Comparison of ENCODE assay signal across 16 cellular contexts in genomic region chr2:64923385-64923710, GRCh38.
"Had no signal": no experiment of that assay in that cellular context is flagged by ENCODE, and none has a peak within 500 bp of the region (broad histone marks: within the 10 kb centered on the region; RNA-seq: fewer than 3 reads in every experiment).

No MANE protein-coding gene starts in this region.

- H3K27ac ChIP-seq: testis, upper lobe of right lung had no signal

- H3K9me3 Mint-ChIP-seq: natural killer cell treated with Interleukin-12 subunit alpha and Interleukin-12 subunit beta and Interleukin-15 and Interleukin-18, amount 100 ng/mL, for 72 hours had no signal

- H3K27me3 Mint-ChIP-seq: activated naive CD8-positive, alpha-beta T cell treated with anti-CD3 and anti-CD28 coated beads for 36 hours; natural killer cell treated with Interleukin-12 subunit alpha and Interleukin-12 subunit beta and Interleukin-15 and Interleukin-18, amount 100 ng/mL, for 72 hours; stimulated activated naive CD8-positive, alpha-beta T cell treated with anti-CD3 and anti-CD28 coated beads, Interleukin-15, amount 100 ng/mL, for 72 hours had no signal

- H3K9me3 ChIP-seq: testis, upper lobe of right lung had no signal

- H3K36me3 ChIP-seq: upper lobe of right lung had no signal

- ATAC-seq: activated T-cell treated with anti-CD3 and anti-CD28 coated beads, Interleukin-2, amount 50 U/mL, for 4 hours; esophagus mucosa; left cardiac atrium; natural killer cell treated with Interleukin-12 subunit alpha and Interleukin-12 subunit beta and Interleukin-15 and Interleukin-18, amount 100 ng/mL, for 72 hours; stimulated activated naive CD8-positive, alpha-beta T cell treated with anti-CD3 and anti-CD28 coated beads, Interleukin-15, amount 100 ng/mL, for 72 hours had no signal

- H3K4me3 ChIP-seq: dorsolateral prefrontal cortex, testis, upper lobe of right lung had no signal

- FAIRE-seq: endometrium, TTC549 had no signal

- H3K4me3 Mint-ChIP-seq: activated naive CD8-positive, alpha-beta T cell treated with anti-CD3 and anti-CD28 coated beads for 36 hours; activated T-cell treated with anti-CD3 and anti-CD28 coated beads, Interleukin-2, amount 50 U/mL, for 4 hours; natural killer cell treated with Interleukin-12 subunit alpha and Interleukin-12 subunit beta and Interleukin-15 and Interleukin-18, amount 100 ng/mL, for 72 hours; stimulated activated naive CD8-positive, alpha-beta T cell treated with anti-CD3 and anti-CD28 coated beads, Interleukin-15, amount 100 ng/mL, for 72 hours had no signal

- DNase-seq: activated CD4-positive, alpha-beta T cell treated with anti-CD3 and anti-CD28 coated beads, Interleukin-2, amount 50 U/mL, for 48 hours; activated effector memory CD4-positive, alpha-beta T cell treated with anti-CD3 and anti-CD28 coated beads, Interleukin-2, amount 50 U/mL, for 16 hours; activated naive CD8-positive, alpha-beta T cell treated with anti-CD3 and anti-CD28 coated beads for 36 hours; activated T-cell treated with anti-CD3 and anti-CD28 coated beads, Interleukin-2, amount 50 U/mL, for 4 hours; dorsolateral prefrontal cortex; glutamatergic neuron; left cardiac atrium; stimulated activated CD4-positive, alpha-beta T cell treated with anti-CD3 and anti-CD28 coated beads, Interleukin-2, amount 100 ng/mL, for 48 hours; stimulated activated naive CD8-positive, alpha-beta T cell treated with anti-CD3 and anti-CD28 coated beads, Interleukin-15, amount 100 ng/mL, for 72 hours; T-helper 2 cell; testis; upper lobe of right lung had no signal

- H3K27me3 ChIP-seq: dorsolateral prefrontal cortex, testis, upper lobe of right lung had no signal

- H3K27ac Mint-ChIP-seq: activated naive CD8-positive, alpha-beta T cell treated with anti-CD3 and anti-CD28 coated beads for 36 hours had no signal
